Comparison of ENCODE assay signal across 12 cellular contexts in genomic region chr6:157613011-157613522, GRCh38.
DNase-seq lines count a peak whose midpoint lies in the region; ATAC-seq, FAIRE-seq and TF ChIP-seq lines count a peak whose summit lies in the region.
"Had no signal": no experiment of that assay in that cellular context is flagged by ENCODE, and none has a peak within 500 bp of the region (broad histone marks: within the 10 kb centered on the region; RNA-seq: fewer than 3 reads in every experiment).

No MANE protein-coding gene starts in this region.

- CTCF ChIA-PET in IMR-90 (lab: Yijun Ruan, JAX) = interaction anchor here (1.0 to 1.3 kb wide), 2 partner anchors 16 to 144 kb away, joined by 3 to 6 read pairs; no protein-coding TSS in a partner anchor

- H3K27ac ChIP-seq in IMR-90 (ENCODE audit: insufficient read depth, low read length) = peak overlapping the region; percentile 76
- H3K27ac ChIP-seq in adrenal gland = peak overlapping the region in 3 of 5 donors; percentile 31 to 73 (median 61)
- peak overlapping the region; percentile 82 for H3K27ac ChIP-seq in keratinocyte (ENCODE audit: control insufficient read depth, insufficient read depth, low read length)

- H4K91ac ChIP-seq in IMR-90 (ENCODE audit: insufficient read depth, low read depth, low read length) = peak overlapping the region; percentile 59

- TF ChIP-seq CTCF in IMR-90 (conservative IDR thresholded peaks at IDR 0.05; ENCODE audit: low read depth, low read length) (no peak), adrenal gland (IDR thresholded peaks at IDR 0.05) (no peak), keratinocyte (optimal IDR thresholded peaks at IDR 0.05 in 1 of 3, IDR thresholded peaks at IDR 0.05 in 1 of 3, conservative IDR thresholded peaks at IDR 0.05 in 1 of 3; ENCODE audit: extremely low read depth in 1 of 3, insufficient read depth in 2 of 3, low read length in 3 of 3) (no peak)

- dilution Hi-C loops in IMR-90 (cut with HindIII; ENCODE audit: low sequenced_read_pairs, unreplicated experiment) = no loop called here
- dilution Hi-C loops in keratinocyte (cut with MboI; ENCODE audit: extremely low pct_ligation_motif_present, low sequenced_read_pairs) = no loop called here

- H3K27me3 ChIP-seq in IMR-90 (ENCODE audit: control insufficient read depth, insufficient read depth, low read length) = no peaks in the 10 kb centered on the region
- no peaks in the 10 kb centered on the region for H3K27me3 ChIP-seq in adrenal gland
- no peaks in the 10 kb centered on the region for H3K27me3 ChIP-seq in keratinocyte (ENCODE audit: control insufficient read depth, extremely low read depth, insufficient read depth, low read length)
- H3K27me3 ChIP-seq: dorsolateral prefrontal cortex had no signal

- peak overlapping the region; percentile 19; the same call in 1 of the 2 replicates for H3K23ac ChIP-seq in IMR-90 (ENCODE audit: low read depth, low read length)

- H3K36me3 ChIP-seq in IMR-90 (ENCODE audit: control insufficient read depth, insufficient read depth, low read length) (no peaks in the 10 kb centered on the region), adrenal gland (replicated peaks in 1 of 2) (no peaks in the 10 kb centered on the region), keratinocyte (ENCODE audit: control insufficient read depth in 2 of 2, extremely low read depth in 1 of 2, insufficient read depth in 2 of 2, low read length in 2 of 2) (no peaks in the 10 kb centered on the region)

- H4K20me1 ChIP-seq in IMR-90 (ENCODE audit: insufficient read depth, low read length) (no peaks in the 10 kb centered on the region), keratinocyte (ENCODE audit: control insufficient read depth, extremely low read depth, insufficient read depth, low read length) (no peaks in the 10 kb centered on the region)

- peak overlapping the region; percentile 31 for H3K4ac ChIP-seq in IMR-90 (ENCODE audit: low read depth, low read length)

- H2BK120ac ChIP-seq in IMR-90 (ENCODE audit: low read depth, low read length) = peak overlapping the region; percentile 75

- no peak overlapping the region for H2AK5ac ChIP-seq in IMR-90 (ENCODE audit: low read depth, low read length)

- peak; percentile 75 for DNase-seq in AG08396 (ENCODE audit: low spot score)
- DNase-seq in IMR-90 = peak; percentile 97
- peak in 2 of 7 donors; percentile 57 to 59 for DNase-seq in adrenal gland
- DNase-seq in keratinocyte (ENCODE audit: low read depth, low spot score) = peak; percentile 32
- DNase-seq in cortex of kidney (lab: John Stamatoyannopoulos, UW) = no peak
- DNase-seq in KBM-7 = no peak
- DNase-seq in Right ventricle myocardium inferior (ENCODE audit: missing footprints) = no peak
- no peak for DNase-seq in NCI-H526 treated with DMSO at 0.1 percent for 48 hours (lab: John Stamatoyannopoulos, UW)
- DNase-seq: CD4-positive, alpha-beta memory T cell; dorsolateral prefrontal cortex; NCI-H345; stimulated activated CD4-positive, alpha-beta T cell treated with anti-CD3 and anti-CD28 coated beads, Interleukin-4, amount 100 ng/mL, for 24 hours had no signal

- H3K14ac ChIP-seq in IMR-90 (replicated peaks; ENCODE audit: low read depth, low read length) = 0 out of 2 replicates have a peak overlapping the region, but pooled peaks have one; percentile 54

- in situ Hi-C loops in IMR-90 (cut with MboI; ENCODE audit: low sequenced_read_pairs) = no loop called here
- in situ Hi-C loops in KBM-7 (cut with MboI; ENCODE audit: low pct_unique_long_range_greater_than_20kb, low sequenced_read_pairs) = no loop called here

- no peak for TF ChIP-seq RAD21 in IMR-90 (IDR thresholded peaks at IDR 0.05; ENCODE audit: low read length)

- no peak overlapping the region for H2AK9ac ChIP-seq in IMR-90 (replicated peaks; ENCODE audit: low read depth, low read length, poor library complexity)

- peak overlapping the region; percentile 25; the same call in 1 of the 2 replicates for H3K4me3 ChIP-seq in IMR-90 (ENCODE audit: insufficient read depth, low read depth, low read length)
- no peak overlapping the region for H3K4me3 ChIP-seq in adrenal gland
- peak overlapping the region in 1 of 3 experiments; percentile 47 for H3K4me3 ChIP-seq in keratinocyte (ENCODE audit: control insufficient read depth in 2 of 3, extremely low read depth in 1 of 3, insufficient read depth in 2 of 3, low read depth in 1 of 3, low read length in 3 of 3)
- H3K4me3 ChIP-seq: dorsolateral prefrontal cortex had no signal

- H2BK5ac ChIP-seq in IMR-90 (ENCODE audit: low read depth, low read length, poor library complexity, severe bottlenecking) = peak overlapping the region; percentile 84

- TF ChIP-seq POLR2A in IMR-90 (IDR thresholded peaks at IDR 0.05; ENCODE audit: low read depth, low read length) (no peak), adrenal gland (IDR thresholded peaks at IDR 0.05) (no peak)

- H3K9me1 ChIP-seq in IMR-90 (ENCODE audit: insufficient read depth, low read length) (peaks cover 6% of the 10 kb centered on the region; the same call in 1 of the 2 replicates), keratinocyte (ENCODE audit: control insufficient read depth, extremely low read depth, insufficient read depth, low read length) (no peaks in the 10 kb centered on the region)

- H4K8ac ChIP-seq in IMR-90 (ENCODE audit: low read depth in 2 of 2, low read length in 2 of 2) = peak overlapping the region; percentile 15 to 65

- H3K18ac ChIP-seq in IMR-90 (ENCODE audit: low read depth, low read length) = peak overlapping the region; percentile 35; the same call in 1 of the 2 replicates

- no peak for FAIRE-seq in keratinocyte (lab: Jason Lieb, UNC)

- peak overlapping the region; percentile 53 for H3K56ac ChIP-seq in IMR-90 (ENCODE audit: extremely low read depth, insufficient read depth, low read length)

- peak overlapping the region; percentile 81 for H2BK20ac ChIP-seq in IMR-90 (ENCODE audit: low read depth, low read length)

- ATAC-seq in IMR-90 (ENCODE audit: low read depth) (peak; percentile 85), Right ventricle myocardium inferior (no peak)

- intact Hi-C loops in IMR-90 (cut with micrococcal nuclease) = loop anchor here (5.0 kb wide), 2 partner anchors 231 to 291 kb away; partner anchors contain the start of genes TMEM242 and ZDHHC14
- intact Hi-C loops in adrenal gland (cut with DNase I) = no loop called here
- intact Hi-C loops in Right ventricle myocardium inferior (cut with DNase I) = no loop called here

- H2BK15ac ChIP-seq in IMR-90 (ENCODE audit: low read depth, low read length) = peak overlapping the region; percentile 36; the same call in 1 of the 3 replicates

- H2AFZ ChIP-seq in IMR-90 (replicated peaks; ENCODE audit: low read length, poor library complexity) (no peak overlapping the region), keratinocyte (ENCODE audit: control insufficient read depth, low read length) (no peak overlapping the region)

- POLR2A ChIA-PET in IMR-90 (lab: Charles Lee; ENCODE audit: unreplicated experiment) = no interaction called here

- no peak overlapping the region for H4K5ac ChIP-seq in IMR-90 (ENCODE audit: low read depth, low read length)

- H3K4me1 ChIP-seq in IMR-90 (ENCODE audit: control insufficient read depth, insufficient read depth, low read length) (peaks cover 22% of the 10 kb centered on the region), adrenal gland (replicated peaks in 1 of 2) (peaks cover 3 to 9% of the 10 kb centered on the region in 2 donors), keratinocyte (ENCODE audit: control insufficient read depth, extremely low read depth, insufficient read depth, low read length) (peaks cover 10% of the 10 kb centered on the region)

- no peaks in the 10 kb centered on the region for H3K79me1 ChIP-seq in IMR-90 (ENCODE audit: low read depth in 1 of 2, low read length in 2 of 2)

- BruUV-seq in IMR-90 (replicated peaks; lab: Mats Ljungman, UMichigan) = no TSS peak

- WGBS in IMR-90 (ENCODE audit: extremely low coverage in 2 of 2, insufficient read length in 1 of 2), 2 experiments = 0% methylated on average over 3 of the region's 7 CpGs; no CpG with 5 or more reads in 1 of the 2 experiments
- 51 to 67% (median 59%) methylated on average over 7 of the region's 7 CpGs for WGBS in adrenal gland, 4 donors

- H3K9ac ChIP-seq in IMR-90 (ENCODE audit: low read depth, low read length) (peak overlapping the region; percentile 2; the same call in 1 of the 2 replicates), keratinocyte (ENCODE audit: control insufficient read depth, extremely low read depth, insufficient read depth, low read length) (peak overlapping the region; percentile 53)

- no peaks in the 10 kb centered on the region for H3K79me2 ChIP-seq in keratinocyte (ENCODE audit: control insufficient read depth, insufficient read depth, low read length)

- H3K9me3 ChIP-seq in IMR-90 (ENCODE audit: control insufficient read depth, insufficient read depth, low read length) = no peaks in the 10 kb centered on the region
- no peaks in the 10 kb centered on the region for H3K9me3 ChIP-seq in adrenal gland (replicated peaks in 1 of 3)
- H3K9me3 ChIP-seq in keratinocyte (ENCODE audit: control insufficient read depth, low read depth, low read length) = no peaks in the 10 kb centered on the region

- H3K4me2 ChIP-seq in IMR-90 (ENCODE audit: low read depth, low read length) (peak overlapping the region; percentile 93), keratinocyte (ENCODE audit: control insufficient read depth, extremely low read depth, insufficient read depth, low read depth, low read length) (peak overlapping the region; percentile 50)

TF ChIP-seq in IMR-90, 13 proteins besides CTCF, POLR2A, EP300 and RAD21 (continues in another document):
- TF ChIP-seq MXI1 (IDR thresholded peaks at IDR 0.05; ENCODE audit: borderline replicate concordance, low read depth, low read length) = peak; percentile 88
- TF ChIP-seq NFE2L2 (IDR thresholded peaks at IDR 0.05; ENCODE audit: low read depth, low read length) = no peak
- TF ChIP-seq CEBPB (IDR thresholded peaks at IDR 0.05; ENCODE audit: low read depth, low read length) = peak; percentile 93
- peak; percentile 83 for TF ChIP-seq USF2 (IDR thresholded peaks at IDR 0.05; ENCODE audit: low read depth, low read length)
- no peak for TF ChIP-seq RCOR1 (IDR thresholded peaks at IDR 0.05; ENCODE audit: insufficient replicate concordance, low read length)
- no peak for TF ChIP-seq MAFK (IDR thresholded peaks at IDR 0.05; ENCODE audit: low read depth, low read length)
- peak; percentile 98 for TF ChIP-seq BHLHE40 (IDR thresholded peaks at IDR 0.05; ENCODE audit: low read depth, low read length)

Comparison
In these comparisons a context has a peak if more than half of its experiments do, and no peak if none do; other contexts are left out.
1. DNase-seq: peak in AG08396 (single experiment), IMR-90 (single experiment) and keratinocyte (single experiment); none in cortex of kidney (single experiment), KBM-7 (single experiment), Right ventricle myocardium inferior (single experiment) and NCI-H526 treated with DMSO at 0.1 percent for 48 hours (single experiment).
2. Peak in every context shown above with its lines, with median percentiles within 50 percentile points of each other: H3K27ac ChIP-seq.